ENCODE assay signal across 18 cellular contexts in genomic region chr7:55587687-55588378, GRCh38.
"Had no signal": no experiment of that assay in that cellular context is flagged by ENCODE, and none has a peak within 500 bp of the region (broad histone marks: within the 10 kb centered on the region; RNA-seq: fewer than 3 reads in every experiment).

No MANE protein-coding gene starts in this region.

- DNase-seq: activated CD4-positive, alpha-beta T cell treated with anti-CD3 and anti-CD28 coated beads for 1 hour; activated CD4-positive, alpha-beta T cell treated with anti-CD3 and anti-CD28 coated beads, Interleukin-2, amount 50 U/mL, for 4 hours; activated naive CD4-positive, alpha-beta T cell; activated naive CD8-positive, alpha-beta T cell treated with anti-CD3 and anti-CD28 coated beads for 36 hours; amniotic stem cell; dorsolateral prefrontal cortex; foreskin keratinocyte; hypothalamus; islet precursor cell; spleen; stimulated activated naive CD4-positive, alpha-beta T cell; thyroid gland; uterus; WERI-Rb-1 had no signal

- H3K9me3 ChIP-seq: spleen, thyroid gland, uterus had no signal

- H3K4me3 Mint-ChIP-seq: activated naive CD8-positive, alpha-beta T cell treated with anti-CD3 and anti-CD28 coated beads for 36 hours; mesothelial cell of epicardium; natural killer cell treated with Interleukin-12 subunit alpha and Interleukin-12 subunit beta and Interleukin-15 and Interleukin-18, amount 100 ng/mL, for 72 hours had no signal

- H3K27ac ChIP-seq: cardiac muscle cell, dorsolateral prefrontal cortex, foreskin keratinocyte, spleen, thyroid gland, uterus, WERI-Rb-1 had no signal

- H3K4me1 Mint-ChIP-seq: activated naive CD8-positive, alpha-beta T cell treated with anti-CD3 and anti-CD28 coated beads for 36 hours had no signal

- H3K36me3 ChIP-seq: cardiac muscle cell, spleen, thyroid gland, uterus, WERI-Rb-1 had no signal

- H3K27me3 ChIP-seq: cardiac muscle cell, spleen, thyroid gland, uterus had no signal

- ATAC-seq: foreskin keratinocyte, left lobe of liver had no signal

- H3K4me1 ChIP-seq: foreskin keratinocyte, thyroid gland, uterus had no signal

- H3K27ac Mint-ChIP-seq: activated naive CD8-positive, alpha-beta T cell treated with anti-CD3 and anti-CD28 coated beads for 36 hours; mesothelial cell of epicardium had no signal

- H3K4me3 ChIP-seq: cardiac muscle cell, dorsolateral prefrontal cortex, spleen, thyroid gland, uterus had no signal

- H3K36me3 Mint-ChIP-seq: activated naive CD8-positive, alpha-beta T cell treated with anti-CD3 and anti-CD28 coated beads for 36 hours; mesothelial cell of epicardium; natural killer cell treated with Interleukin-12 subunit alpha and Interleukin-12 subunit beta and Interleukin-15 and Interleukin-18, amount 100 ng/mL, for 72 hours had no signal

- H3K9me3 Mint-ChIP-seq: activated naive CD8-positive, alpha-beta T cell treated with anti-CD3 and anti-CD28 coated beads for 36 hours; mesothelial cell of epicardium; natural killer cell treated with Interleukin-12 subunit alpha and Interleukin-12 subunit beta and Interleukin-15 and Interleukin-18, amount 100 ng/mL, for 72 hours had no signal
